In the genomic region with DNA sequence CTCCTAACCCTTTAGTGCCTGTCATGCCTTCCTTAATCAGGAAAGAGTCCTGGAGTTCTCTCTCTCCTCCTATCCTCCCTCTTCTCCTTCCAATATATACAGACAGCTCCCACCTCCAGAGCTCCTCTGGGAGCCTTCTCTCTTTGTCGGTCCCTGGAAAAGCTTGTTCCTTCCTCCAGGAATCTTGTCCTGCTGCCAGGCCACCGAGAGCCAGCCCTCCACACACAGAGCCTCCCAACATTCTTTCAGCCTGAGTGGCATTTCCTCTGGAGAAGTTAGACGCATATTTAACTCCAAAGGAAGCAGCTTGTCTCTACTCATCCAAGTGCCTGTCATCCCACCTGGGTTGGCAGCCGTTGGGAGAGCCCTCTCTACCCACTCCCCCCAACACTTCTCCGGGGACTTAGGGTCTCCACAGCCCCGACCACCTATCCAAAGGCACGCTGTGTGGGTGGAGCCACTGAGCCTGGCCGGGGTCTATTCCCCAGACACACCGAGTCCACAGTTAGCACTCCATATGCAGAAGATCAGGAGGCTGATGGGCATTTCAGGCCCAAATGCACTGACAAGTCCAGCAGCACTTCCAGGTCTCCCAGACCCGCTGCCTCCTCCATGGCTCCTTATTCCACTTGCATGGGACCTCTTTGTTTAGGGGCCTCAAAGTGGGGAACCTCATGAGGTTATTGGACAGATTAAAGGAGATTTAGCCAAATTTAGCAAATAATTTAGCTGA, we compare ENCODE assay signal across 9 cellular contexts. TPM values are rescaled to one million over a fixed set of nuclear protein-coding genes. Genes with fewer than 3 reads are reported as not detected.
A peak's percentile ranks its signal among the peaks of the same experiment; 100 is the strongest.
DNase-seq lines count a peak whose midpoint lies in the region; ATAC-seq and TF ChIP-seq lines count a peak whose summit lies in the region.
"Had no signal": no experiment of that assay in that cellular context is flagged by ENCODE, and none has a peak within 500 bp of the region (broad histone marks: within the 10 kb centered on the region; RNA-seq: fewer than 3 reads in every experiment).

No MANE protein-coding gene starts in this region.

- ATAC-seq in psoas muscle = peak in 3 of 4 donors; percentile 22 to 58 (median 24)
- no peak for ATAC-seq in GM21423 (IDR thresholded peaks at IDR 0.05; ENCODE audit: unreplicated experiment)
- no peak for ATAC-seq in GM21786 (IDR thresholded peaks at IDR 0.05; ENCODE audit: unreplicated experiment)

- DNase-seq in ELR (ENCODE audit: low read depth) (peak; percentile 95), T1000 (lab: John Stamatoyannopoulos, UW) (peak; percentile 37), glomerular visceral epithelial cell (ENCODE audit: extremely low spot score) (peak; percentile 92), psoas muscle (peak; percentile 72 to 76), globus pallidus (ENCODE audit: low spot score) (no peak)
- no peak for DNase-seq in activated CD4-positive, alpha-beta T cell treated with anti-CD3 and anti-CD28 coated beads, Interleukin-2, amount 10 ng/mL, durations not matched to agents 24 days and 14 days
- DNase-seq: OCI-M1 had no signal

- H3K36me3 ChIP-seq in psoas muscle (ENCODE audit: insufficient read depth in 1 of 2, low read depth in 1 of 2) = no peaks in the 10 kb centered on the region

- no peaks in the 10 kb centered on the region for H3K9me3 ChIP-seq in psoas muscle

- peaks cover 5% of the 10 kb centered on the region for H3K27me3 Mint-ChIP-seq in activated CD4-positive, alpha-beta T cell treated with anti-CD3 and anti-CD28 coated beads, Interleukin-2, amount 10 ng/mL, durations not matched to agents 24 days and 14 days

- no peak overlapping the region for H3K27ac Mint-ChIP-seq in activated CD4-positive, alpha-beta T cell treated with anti-CD3 and anti-CD28 coated beads, Interleukin-2, amount 10 ng/mL, durations not matched to agents 24 days and 14 days

- H3K27ac ChIP-seq in psoas muscle = peak overlapping the region; percentile 56

- TF ChIP-seq CTCF in psoas muscle (IDR thresholded peaks at IDR 0.05) = no peak

- H3K4me3 Mint-ChIP-seq in activated CD4-positive, alpha-beta T cell treated with anti-CD3 and anti-CD28 coated beads, Interleukin-2, amount 10 ng/mL, durations not matched to agents 24 days and 14 days = no peak overlapping the region

- intact Hi-C loops in psoas muscle (cut with DNase I) = no loop called here
- intact Hi-C loops in activated CD4-positive, alpha-beta T cell treated with anti-CD3 and anti-CD28 coated beads, Interleukin-2, amount 10 ng/mL, durations not matched to agents 24 days and 14 days (cut with micrococcal nuclease) = no loop called here

- H3K9me3 Mint-ChIP-seq in activated CD4-positive, alpha-beta T cell treated with anti-CD3 and anti-CD28 coated beads, Interleukin-2, amount 10 ng/mL, durations not matched to agents 24 days and 14 days = no peaks in the 10 kb centered on the region

- no peak overlapping the region for H3K4me3 ChIP-seq in psoas muscle

- 30 to 35% (median 33%) methylated on average over 10 of the region's 10 CpGs for WGBS in psoas muscle, 3 donors

- no peaks in the 10 kb centered on the region for H3K4me1 Mint-ChIP-seq in activated CD4-positive, alpha-beta T cell treated with anti-CD3 and anti-CD28 coated beads, Interleukin-2, amount 10 ng/mL, durations not matched to agents 24 days and 14 days

- H3K4me1 ChIP-seq in psoas muscle = peaks cover 33% of the 10 kb centered on the region

- H3K27me3 ChIP-seq in psoas muscle (ENCODE audit: insufficient read depth in 3 of 3, low read length in 2 of 3) = no peaks in the 10 kb centered on the region

- no peaks in the 10 kb centered on the region for H3K36me3 Mint-ChIP-seq in activated CD4-positive, alpha-beta T cell treated with anti-CD3 and anti-CD28 coated beads, Interleukin-2, amount 10 ng/mL, durations not matched to agents 24 days and 14 days (ENCODE audit: low read depth)

RNA-seq across cellular contexts. Expression of a gene that starts 31.1 kb away (rescaled TPM):
- total RNA-seq in psoas muscle = 10 to 100 TPM in 1 of 4 donors, 1 to 10 TPM in 3; 3.6 to 10.5 (median 5.0) TPM
- 1 to 10 TPM; 2.8 to 4.1 (median 3.0) TPM for polyA plus RNA-seq in psoas muscle
- total RNA-seq in activated CD4-positive, alpha-beta T cell treated with anti-CD3 and anti-CD28 coated beads, Interleukin-2, amount 10 ng/mL, durations not matched to agents 24 days and 14 days = not detected in 2 replicates

Comparison
In these comparisons a context has a peak if more than half of its experiments do, and no peak if none do; other contexts are left out.
1. DNase-seq: peak in ELR (single experiment), T1000 (single experiment), glomerular visceral epithelial cell (single experiment) and psoas muscle (2 of 2); none in activated CD4-positive, alpha-beta T cell treated with anti-CD3 and anti-CD28 coated beads, Interleukin-2, amount 10 ng/mL, durations not matched to agents 24 days and 14 days (single experiment) and globus pallidus (single experiment).
2. ATAC-seq: peak in psoas muscle (3 of 4); none in GM21423 (single experiment) and GM21786 (single experiment).